ENCODE assay signal across 2 cellular contexts in the genomic region with DNA sequence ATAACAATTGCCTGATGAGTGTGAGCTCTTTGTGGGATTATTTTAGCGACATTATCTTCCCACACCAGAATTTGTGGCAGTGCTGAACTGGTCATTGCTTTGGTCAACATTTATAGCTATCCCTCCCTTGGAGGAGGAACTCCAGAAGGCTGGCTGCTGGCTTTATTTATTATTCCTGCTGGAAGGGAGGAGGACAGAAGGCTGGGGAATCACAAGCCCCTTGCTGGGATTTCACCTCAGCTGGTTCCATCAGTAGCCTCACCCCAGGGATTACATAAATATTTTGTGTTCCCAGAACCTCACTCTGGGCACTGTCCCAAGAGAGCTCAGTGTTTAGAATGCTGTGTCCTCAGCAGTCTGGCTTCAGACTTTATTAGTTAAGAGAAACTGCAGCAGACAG.
TF ChIP-seq lines count a peak whose summit lies in the region.

No MANE protein-coding gene starts in this region.

TF ChIP-seq in SK-N-SH treated with all-trans-retinoic acid at 6 μM for 48 hours, 23 proteins besides CTCF, POLR2A, EP300 and RAD21:
- TF ChIP-seq, protein P1, sequence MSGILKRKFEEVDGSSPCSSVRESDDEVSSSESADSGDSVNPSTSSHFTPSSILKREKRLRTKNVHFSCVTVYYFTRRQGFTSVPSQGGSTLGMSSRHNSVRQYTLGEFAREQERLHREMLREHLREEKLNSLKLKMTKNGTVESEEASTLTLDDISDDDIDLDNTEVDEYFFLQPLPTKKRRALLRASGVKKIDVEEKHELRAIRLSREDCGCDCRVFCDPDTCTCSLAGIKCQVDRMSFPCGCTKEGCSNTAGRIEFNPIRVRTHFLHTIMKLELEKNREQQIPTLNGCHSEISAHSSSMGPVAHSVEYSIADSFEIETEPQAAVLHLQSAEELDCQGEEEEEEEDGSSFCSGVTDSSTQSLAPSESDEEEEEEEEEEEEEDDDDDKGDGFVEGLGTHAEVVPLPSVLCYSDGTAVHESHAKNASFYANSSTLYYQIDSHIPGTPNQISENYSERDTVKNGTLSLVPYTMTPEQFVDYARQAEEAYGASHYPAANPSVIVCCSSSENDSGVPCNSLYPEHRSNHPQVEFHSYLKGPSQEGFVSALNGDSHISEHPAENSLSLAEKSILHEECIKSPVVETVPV (CRISPR knock-in tag; IDR thresholded peaks at IDR 0.05): no peak
- TF ChIP-seq CSDC2 (CRISPR knock-in tag; IDR thresholded peaks at IDR 0.05) (no peak), OSR1 (CRISPR knock-in tag; IDR thresholded peaks at IDR 0.05) (no peak), ZFP3 (CRISPR knock-in tag; IDR thresholded peaks at IDR 0.05) (no peak), TOX (CRISPR knock-in tag; IDR thresholded peaks at IDR 0.05; ENCODE audit: borderline replicate concordance) (no peak), BACH2 (CRISPR knock-in tag; IDR thresholded peaks at IDR 0.05; ENCODE audit: borderline replicate concordance) (no peak), TCF4 (CRISPR knock-in tag; IDR thresholded peaks at IDR 0.05; ENCODE audit: borderline replicate concordance) (no peak), GLIS3 (CRISPR knock-in tag; IDR thresholded peaks at IDR 0.05) (no peak), ISL1 (CRISPR knock-in tag; IDR thresholded peaks at IDR 0.05) (no peak), ZNF565 (CRISPR knock-in tag; conservative IDR thresholded peaks at IDR 0.05; ENCODE audit: low read depth) (no peak), ARNTL (CRISPR knock-in tag; IDR thresholded peaks at IDR 0.05; ENCODE audit: borderline replicate concordance, low read depth) (no peak), ZNF70 (CRISPR knock-in tag; IDR thresholded peaks at IDR 0.05) (no peak), RARB (CRISPR knock-in tag; IDR thresholded peaks at IDR 0.05) (no peak), ZFP30 (CRISPR knock-in tag; IDR thresholded peaks at IDR 0.05) (no peak), ZC3H10 (CRISPR knock-in tag; IDR thresholded peaks at IDR 0.05) (no peak)
- TF ChIP-seq, protein P2, sequence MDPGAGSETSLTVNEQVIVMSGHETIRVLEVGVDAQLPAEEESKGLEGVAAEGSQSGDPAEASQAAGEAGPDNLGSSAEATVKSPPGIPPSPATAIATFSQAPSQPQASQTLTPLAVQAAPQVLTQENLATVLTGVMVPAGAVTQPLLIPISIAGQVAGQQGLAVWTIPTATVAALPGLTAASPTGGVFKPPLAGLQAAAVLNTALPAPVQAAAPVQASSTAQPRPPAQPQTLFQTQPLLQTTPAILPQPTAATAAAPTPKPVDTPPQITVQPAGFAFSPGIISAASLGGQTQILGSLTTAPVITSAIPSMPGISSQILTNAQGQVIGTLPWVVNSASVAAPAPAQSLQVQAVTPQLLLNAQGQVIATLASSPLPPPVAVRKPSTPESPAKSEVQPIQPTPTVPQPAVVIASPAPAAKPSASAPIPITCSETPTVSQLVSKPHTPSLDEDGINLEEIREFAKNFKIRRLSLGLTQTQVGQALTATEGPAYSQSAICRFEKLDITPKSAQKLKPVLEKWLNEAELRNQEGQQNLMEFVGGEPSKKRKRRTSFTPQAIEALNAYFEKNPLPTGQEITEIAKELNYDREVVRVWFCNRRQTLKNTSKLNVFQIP (CRISPR knock-in tag; IDR thresholded peaks at IDR 0.05; ENCODE audit: borderline replicate concordance, low read depth): no peak
- TF ChIP-seq, protein P3, sequence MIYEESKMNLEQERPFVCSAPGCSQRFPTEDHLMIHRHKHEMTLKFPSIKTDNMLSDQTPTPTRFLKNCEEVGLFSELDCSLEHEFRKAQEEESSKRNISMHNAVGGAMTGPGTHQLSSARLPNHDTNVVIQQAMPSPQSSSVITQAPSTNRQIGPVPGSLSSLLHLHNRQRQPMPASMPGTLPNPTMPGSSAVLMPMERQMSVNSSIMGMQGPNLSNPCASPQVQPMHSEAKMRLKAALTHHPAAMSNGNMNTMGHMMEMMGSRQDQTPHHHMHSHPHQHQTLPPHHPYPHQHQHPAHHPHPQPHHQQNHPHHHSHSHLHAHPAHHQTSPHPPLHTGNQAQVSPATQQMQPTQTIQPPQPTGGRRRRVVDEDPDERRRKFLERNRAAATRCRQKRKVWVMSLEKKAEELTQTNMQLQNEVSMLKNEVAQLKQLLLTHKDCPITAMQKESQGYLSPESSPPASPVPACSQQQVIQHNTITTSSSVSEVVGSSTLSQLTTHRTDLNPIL (CRISPR knock-in tag; IDR thresholded peaks at IDR 0.05; ENCODE audit: low read depth): no peak
- TF ChIP-seq, protein P4, sequence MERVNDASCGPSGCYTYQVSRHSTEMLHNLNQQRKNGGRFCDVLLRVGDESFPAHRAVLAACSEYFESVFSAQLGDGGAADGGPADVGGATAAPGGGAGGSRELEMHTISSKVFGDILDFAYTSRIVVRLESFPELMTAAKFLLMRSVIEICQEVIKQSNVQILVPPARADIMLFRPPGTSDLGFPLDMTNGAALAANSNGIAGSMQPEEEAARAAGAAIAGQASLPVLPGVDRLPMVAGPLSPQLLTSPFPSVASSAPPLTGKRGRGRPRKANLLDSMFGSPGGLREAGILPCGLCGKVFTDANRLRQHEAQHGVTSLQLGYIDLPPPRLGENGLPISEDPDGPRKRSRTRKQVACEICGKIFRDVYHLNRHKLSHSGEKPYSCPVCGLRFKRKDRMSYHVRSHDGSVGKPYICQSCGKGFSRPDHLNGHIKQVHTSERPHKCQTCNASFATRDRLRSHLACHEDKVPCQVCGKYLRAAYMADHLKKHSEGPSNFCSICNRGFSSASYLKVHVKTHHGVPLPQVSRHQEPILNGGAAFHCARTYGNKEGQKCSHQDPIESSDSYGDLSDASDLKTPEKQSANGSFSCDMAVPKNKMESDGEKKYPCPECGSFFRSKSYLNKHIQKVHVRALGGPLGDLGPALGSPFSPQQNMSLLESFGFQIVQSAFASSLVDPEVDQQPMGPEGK (CRISPR knock-in tag; IDR thresholded peaks at IDR 0.05; ENCODE audit: borderline replicate concordance): no peak
- TF ChIP-seq, protein P5, sequence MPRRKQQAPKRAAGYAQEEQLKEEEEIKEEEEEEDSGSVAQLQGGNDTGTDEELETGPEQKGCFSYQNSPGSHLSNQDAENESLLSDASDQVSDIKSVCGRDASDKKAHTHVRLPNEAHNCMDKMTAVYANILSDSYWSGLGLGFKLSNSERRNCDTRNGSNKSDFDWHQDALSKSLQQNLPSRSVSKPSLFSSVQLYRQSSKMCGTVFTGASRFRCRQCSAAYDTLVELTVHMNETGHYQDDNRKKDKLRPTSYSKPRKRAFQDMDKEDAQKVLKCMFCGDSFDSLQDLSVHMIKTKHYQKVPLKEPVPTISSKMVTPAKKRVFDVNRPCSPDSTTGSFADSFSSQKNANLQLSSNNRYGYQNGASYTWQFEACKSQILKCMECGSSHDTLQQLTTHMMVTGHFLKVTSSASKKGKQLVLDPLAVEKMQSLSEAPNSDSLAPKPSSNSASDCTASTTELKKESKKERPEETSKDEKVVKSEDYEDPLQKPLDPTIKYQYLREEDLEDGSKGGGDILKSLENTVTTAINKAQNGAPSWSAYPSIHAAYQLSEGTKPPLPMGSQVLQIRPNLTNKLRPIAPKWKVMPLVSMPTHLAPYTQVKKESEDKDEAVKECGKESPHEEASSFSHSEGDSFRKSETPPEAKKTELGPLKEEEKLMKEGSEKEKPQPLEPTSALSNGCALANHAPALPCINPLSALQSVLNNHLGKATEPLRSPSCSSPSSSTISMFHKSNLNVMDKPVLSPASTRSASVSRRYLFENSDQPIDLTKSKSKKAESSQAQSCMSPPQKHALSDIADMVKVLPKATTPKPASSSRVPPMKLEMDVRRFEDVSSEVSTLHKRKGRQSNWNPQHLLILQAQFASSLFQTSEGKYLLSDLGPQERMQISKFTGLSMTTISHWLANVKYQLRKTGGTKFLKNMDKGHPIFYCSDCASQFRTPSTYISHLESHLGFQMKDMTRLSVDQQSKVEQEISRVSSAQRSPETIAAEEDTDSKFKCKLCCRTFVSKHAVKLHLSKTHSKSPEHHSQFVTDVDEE (CRISPR knock-in tag; IDR thresholded peaks at IDR 0.05): no peak

TF ChIP-seq in SK-N-SH, 30 proteins besides CTCF, POLR2A, EP300 and RAD21 (continued from another document):
- TF ChIP-seq, protein P6, sequence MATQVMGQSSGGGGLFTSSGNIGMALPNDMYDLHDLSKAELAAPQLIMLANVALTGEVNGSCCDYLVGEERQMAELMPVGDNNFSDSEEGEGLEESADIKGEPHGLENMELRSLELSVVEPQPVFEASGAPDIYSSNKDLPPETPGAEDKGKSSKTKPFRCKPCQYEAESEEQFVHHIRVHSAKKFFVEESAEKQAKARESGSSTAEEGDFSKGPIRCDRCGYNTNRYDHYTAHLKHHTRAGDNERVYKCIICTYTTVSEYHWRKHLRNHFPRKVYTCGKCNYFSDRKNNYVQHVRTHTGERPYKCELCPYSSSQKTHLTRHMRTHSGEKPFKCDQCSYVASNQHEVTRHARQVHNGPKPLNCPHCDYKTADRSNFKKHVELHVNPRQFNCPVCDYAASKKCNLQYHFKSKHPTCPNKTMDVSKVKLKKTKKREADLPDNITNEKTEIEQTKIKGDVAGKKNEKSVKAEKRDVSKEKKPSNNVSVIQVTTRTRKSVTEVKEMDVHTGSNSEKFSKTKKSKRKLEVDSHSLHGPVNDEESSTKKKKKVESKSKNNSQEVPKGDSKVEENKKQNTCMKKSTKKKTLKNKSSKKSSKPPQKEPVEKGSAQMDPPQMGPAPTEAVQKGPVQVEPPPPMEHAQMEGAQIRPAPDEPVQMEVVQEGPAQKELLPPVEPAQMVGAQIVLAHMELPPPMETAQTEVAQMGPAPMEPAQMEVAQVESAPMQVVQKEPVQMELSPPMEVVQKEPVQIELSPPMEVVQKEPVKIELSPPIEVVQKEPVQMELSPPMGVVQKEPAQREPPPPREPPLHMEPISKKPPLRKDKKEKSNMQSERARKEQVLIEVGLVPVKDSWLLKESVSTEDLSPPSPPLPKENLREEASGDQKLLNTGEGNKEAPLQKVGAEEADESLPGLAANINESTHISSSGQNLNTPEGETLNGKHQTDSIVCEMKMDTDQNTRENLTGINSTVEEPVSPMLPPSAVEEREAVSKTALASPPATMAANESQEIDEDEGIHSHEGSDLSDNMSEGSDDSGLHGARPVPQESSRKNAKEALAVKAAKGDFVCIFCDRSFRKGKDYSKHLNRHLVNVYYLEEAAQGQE (IDR thresholded peaks at IDR 0.05; ENCODE audit: low read depth, low read length): no peak
- TF ChIP-seq JUND (IDR thresholded peaks at IDR 0.05) (no peak), RCOR1 (IDR thresholded peaks at IDR 0.05; ENCODE audit: low read length) (no peak), FOSL2 (IDR thresholded peaks at IDR 0.05; ENCODE audit: borderline replicate concordance, low read depth) (no peak), MXI1 (IDR thresholded peaks at IDR 0.05; ENCODE audit: low read depth, low read length) (no peak), YY1 (IDR thresholded peaks at IDR 0.05; ENCODE audit: low read depth) (no peak), TCF12 (IDR thresholded peaks at IDR 0.05) (no peak), POLR2AphosphoS5 (IDR thresholded peaks at IDR 0.05; ENCODE audit: low read depth, low read length) (no peak), RFX5 (IDR thresholded peaks at IDR 0.05; ENCODE audit: low read length) (no peak), ELF1 (IDR thresholded peaks at IDR 0.05) (no peak)
- TF ChIP-seq, protein P7, sequence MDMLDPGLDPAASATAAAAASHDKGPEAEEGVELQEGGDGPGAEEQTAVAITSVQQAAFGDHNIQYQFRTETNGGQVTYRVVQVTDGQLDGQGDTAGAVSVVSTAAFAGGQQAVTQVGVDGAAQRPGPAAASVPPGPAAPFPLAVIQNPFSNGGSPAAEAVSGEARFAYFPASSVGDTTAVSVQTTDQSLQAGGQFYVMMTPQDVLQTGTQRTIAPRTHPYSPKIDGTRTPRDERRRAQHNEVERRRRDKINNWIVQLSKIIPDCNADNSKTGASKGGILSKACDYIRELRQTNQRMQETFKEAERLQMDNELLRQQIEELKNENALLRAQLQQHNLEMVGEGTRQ (IDR thresholded peaks at IDR 0.05; ENCODE audit: borderline replicate concordance, low read depth, low read length): no peak
TF ChIP-seq in SK-N-SH: peak in this region for 0.
